In genomic region chr1:115933625-115934024, GRCh38 we compare ENCODE assay signal across 36 cellular contexts.
"Had no signal": no experiment of that assay in that cellular context is flagged by ENCODE, and none has a peak within 500 bp of the region (broad histone marks: within the 10 kb centered on the region; RNA-seq: fewer than 3 reads in every experiment).

No MANE protein-coding gene starts in this region.

- H3K4me3 ChIP-seq: MG63 had no signal

- H3K36me3 ChIP-seq: MG63 had no signal

- H3K27me3 ChIP-seq: MG63 had no signal

- H3K27ac ChIP-seq: KMS-11 had no signal

- DNase-seq: Karpas-422, Kasumi-1, MG63, MM.1S, MV-4-11, NCI-H1048, NCI-H1092, NCI-H1092 treated with DMSO at 0.1 percent for 48 hours, NCI-H1105, NCI-H1105 treated with DMSO at 0.1 percent for 48 hours, NCI-H1417, NCI-H1417 treated with DMSO at 0.1 percent for 48 hours, NCI-H1436, NCI-H1436 treated with DMSO at 0.1 percent for 48 hours, NCI-H146, NCI-H1694, NCI-H1694 treated with DMSO at 0.1 percent for 48 hours, NCI-H187, NCI-H187 treated with DMSO at 0.1 percent for 48 hours, NCI-H1930, NCI-H2029, NCI-H2029 treated with DMSO at 0.1 percent for 48 hours, NCI-H2081, NCI-H2081 treated with DMSO at 0.1 percent for 48 hours, NCI-H2107, NCI-H2171, NCI-H2171 treated with DMSO at 0.1 percent for 48 hours, NCI-H2227 treated with DMSO at 0.1 percent for 48 hours, NCI-H226, NCI-H345, NCI-H446, NCI-H446 treated with DMSO at 0.1 percent for 48 hours, NCI-H510A, NCI-H510A treated with DMSO at 0.1 percent for 48 hours, NCI-H524 had no signal
